ENCODE assay signal across 29 cellular contexts in the genomic region with DNA sequence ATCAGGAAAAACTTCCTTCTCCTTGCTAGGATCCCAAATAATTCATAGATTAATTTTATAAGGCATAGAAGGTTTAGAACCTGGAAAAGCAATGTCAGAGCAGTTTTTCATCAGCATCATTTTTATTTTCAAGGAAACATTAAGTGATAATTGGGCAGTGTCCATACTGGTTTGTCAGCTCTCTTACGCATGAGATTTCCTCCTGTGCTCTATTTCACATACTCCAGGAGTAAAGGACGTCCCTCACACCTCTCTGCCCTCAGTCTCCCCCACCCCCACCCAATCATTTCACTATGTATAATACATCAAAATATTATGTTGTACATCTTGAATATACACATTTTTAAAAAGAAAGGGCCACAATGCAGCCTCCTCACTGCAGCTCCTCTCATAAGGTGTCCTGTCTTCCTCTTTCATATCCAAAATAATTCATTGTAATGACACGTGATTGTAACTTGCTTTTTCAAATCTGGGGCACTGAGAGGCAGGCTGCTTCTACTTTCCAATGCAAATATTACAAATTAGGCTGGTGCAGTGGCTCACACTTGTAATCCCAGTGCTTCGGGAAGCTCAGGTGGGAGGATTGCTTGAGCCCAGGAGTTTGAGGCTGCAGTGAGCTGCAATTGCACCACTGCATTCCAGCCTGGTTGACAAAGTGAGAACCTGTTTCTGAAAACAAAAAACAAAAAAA. TPM values are rescaled to one million over a fixed set of nuclear protein-coding genes. Genes with fewer than 3 reads are reported as not detected.
DNase-seq lines count a peak whose midpoint lies in the region; ATAC-seq, FAIRE-seq and TF ChIP-seq lines count a peak whose summit lies in the region.
"Had no signal": no experiment of that assay in that cellular context is flagged by ENCODE, and none has a peak within 500 bp of the region (broad histone marks: within the 10 kb centered on the region; RNA-seq: fewer than 3 reads in every experiment).

No MANE protein-coding gene starts in this region.

- intact Hi-C loops in Calu3 (cut with micrococcal nuclease; ENCODE audit: unreplicated experiment) (loop anchor here (1.0 to 2.0 kb wide), 3 partner anchors 8 to 47 kb away; no protein-coding TSS in a partner anchor), pancreas (cut with DNase I) (no loop called here)

- ATAC-seq in pancreas: peak in 3 of 4 donors; percentile 56 to 59 (median 57)
- ATAC-seq in HG02870 (IDR thresholded peaks at IDR 0.05; ENCODE audit: unreplicated experiment): no peak
- ATAC-seq in activated CD8-positive, alpha-beta T cell treated with anti-CD3 and anti-CD28 coated beads, Interleukin-2, amount 10 ng/mL, durations not matched to agents 7 days and 5 days: no peak
- ATAC-seq: natural killer cell had no signal

- BruUV-seq in Calu3 (replicated peaks; lab: Mats Ljungman, UMichigan): no TSS peak

- no peaks in the 10 kb centered on the region for H3K9me3 Mint-ChIP-seq in Calu3 (ENCODE audit: low read depth, unreplicated experiment)
- no peaks in the 10 kb centered on the region for H3K9me3 Mint-ChIP-seq in activated CD8-positive, alpha-beta T cell treated with anti-CD3 and anti-CD28 coated beads, Interleukin-2, amount 10 ng/mL, durations not matched to agents 7 days and 5 days (ENCODE audit: insufficient read depth)
- H3K9me3 Mint-ChIP-seq: brain, HFFc6 had no signal

- 12 to 14% methylated on average over 4 of the region's 4 CpGs for WGBS in pancreas, 2 donors

- no peak for FAIRE-seq in bronchial epithelial cell (lab: Jason Lieb, UNC)
- no peak for FAIRE-seq in pancreas (lab: Jason Lieb, UNC)
- FAIRE-seq: colon, kidney had no signal

- CTCF ChIA-PET in Calu3 (lab: Charles Lee): interaction anchor here (1.1 kb wide), 1 partner anchor 46 kb away, joined by 3 read pairs; no protein-coding TSS in a partner anchor
- CTCF ChIA-PET in activated CD8-positive, alpha-beta T cell treated with anti-CD3 and anti-CD28 coated beads, Interleukin-2, amount 10 ng/mL, durations not matched to agents 7 days and 5 days (lab: Charles Lee): no interaction called here

- H3K27me3 ChIP-seq in bronchial epithelial cell (ENCODE audit: control insufficient read depth, insufficient read depth, low read length) (no peaks in the 10 kb centered on the region), pancreas (no peaks in the 10 kb centered on the region)
- H3K27me3 ChIP-seq: esophagus squamous epithelium, ovary, sigmoid colon, uterus had no signal

- H3K4me1 ChIP-seq in pancreas: peaks cover 20 to 56% (median 38%) of the 10 kb centered on the region in 3 donors
- H3K4me1 ChIP-seq: esophagus squamous epithelium, sigmoid colon, uterus had no signal

- H3K27ac Mint-ChIP-seq in Calu3 (ENCODE audit: unreplicated experiment): peak overlapping the region; percentile 54
- no peak overlapping the region for H3K27ac Mint-ChIP-seq in activated CD8-positive, alpha-beta T cell treated with anti-CD3 and anti-CD28 coated beads, Interleukin-2, amount 10 ng/mL, durations not matched to agents 7 days and 5 days
- H3K27ac Mint-ChIP-seq: HFFc6, natural killer cell had no signal

- TF ChIP-seq CTCF in Calu3 (IDR thresholded peaks at IDR 0.05; ENCODE audit: unreplicated experiment): no peak
- TF ChIP-seq CTCF in LNCaP clone FGC (IDR thresholded peaks at IDR 0.05; ENCODE audit: control insufficient read depth, extremely low read depth, insufficient read depth): 0 out of 2 replicates have a peak, but pooled peaks have one; percentile 16
- TF ChIP-seq CTCF in bronchial epithelial cell (IDR thresholded peaks at IDR 0.05; ENCODE audit: insufficient read depth, low read length, severe bottlenecking): no peak
- TF ChIP-seq CTCF in pancreas (IDR thresholded peaks at IDR 0.05): no peak

- POLR2A ChIA-PET in activated CD8-positive, alpha-beta T cell treated with anti-CD3 and anti-CD28 coated beads, Interleukin-2, amount 10 ng/mL, durations not matched to agents 7 days and 5 days (lab: Charles Lee): no interaction called here

- H3K27me3 Mint-ChIP-seq in Calu3 (ENCODE audit: unreplicated experiment): no peaks in the 10 kb centered on the region
- peaks cover 4% of the 10 kb centered on the region for H3K27me3 Mint-ChIP-seq in activated CD8-positive, alpha-beta T cell treated with anti-CD3 and anti-CD28 coated beads, Interleukin-2, amount 10 ng/mL, durations not matched to agents 7 days and 5 days (ENCODE audit: low read depth)

- H3K4me1 Mint-ChIP-seq in Calu3 (ENCODE audit: low read depth, unreplicated experiment): peaks cover 46% of the 10 kb centered on the region
- peaks cover 1% of the 10 kb centered on the region for H3K4me1 Mint-ChIP-seq in activated CD8-positive, alpha-beta T cell treated with anti-CD3 and anti-CD28 coated beads, Interleukin-2, amount 10 ng/mL, durations not matched to agents 7 days and 5 days (ENCODE audit: low read depth)
- H3K4me1 Mint-ChIP-seq: brain, natural killer cell had no signal

- no peaks in the 10 kb centered on the region for H3K9me3 ChIP-seq in pancreas
- H3K9me3 ChIP-seq: esophagus squamous epithelium, ovary, sigmoid colon, uterus had no signal

- 0 out of 2 replicates have a peak overlapping the region, but pooled peaks have one; percentile 18 for H3K4me3 ChIP-seq in LNCaP clone FGC (ENCODE audit: low read depth, low read length)
- H3K4me3 ChIP-seq in bronchial epithelial cell (ENCODE audit: low read depth, low read length): no peak overlapping the region
- H3K4me3 ChIP-seq in pancreas: no peak overlapping the region
- H3K4me3 ChIP-seq: esophagus squamous epithelium, ovary, sigmoid colon, SK-N-MC, uterus had no signal

- peak overlapping the region; percentile 4 to 78 (median 46) for H3K27ac ChIP-seq in pancreas
- H3K27ac ChIP-seq: esophagus squamous epithelium, KMS-11, ovary, sigmoid colon, SK-N-MC, uterus had no signal

- no peaks in the 10 kb centered on the region for H3K36me3 ChIP-seq in bronchial epithelial cell (ENCODE audit: control insufficient read depth, insufficient read depth, low read length)
- H3K36me3 ChIP-seq in pancreas: no peaks in the 10 kb centered on the region
- H3K36me3 ChIP-seq: esophagus squamous epithelium, ovary, sigmoid colon, uterus had no signal

- H3K4me3 Mint-ChIP-seq in Calu3 (ENCODE audit: low read depth, unreplicated experiment): peak overlapping the region; percentile 51
- H3K4me3 Mint-ChIP-seq in activated CD8-positive, alpha-beta T cell treated with anti-CD3 and anti-CD28 coated beads, Interleukin-2, amount 10 ng/mL, durations not matched to agents 7 days and 5 days: no peak overlapping the region
- H3K4me3 Mint-ChIP-seq: brain, HFFc6, natural killer cell had no signal

- H3K36me3 Mint-ChIP-seq in Calu3 (ENCODE audit: insufficient read depth, unreplicated experiment): peaks cover 35% of the 10 kb centered on the region
- H3K36me3 Mint-ChIP-seq in activated CD8-positive, alpha-beta T cell treated with anti-CD3 and anti-CD28 coated beads, Interleukin-2, amount 10 ng/mL, durations not matched to agents 7 days and 5 days (ENCODE audit: low read depth): no peaks in the 10 kb centered on the region
- H3K36me3 Mint-ChIP-seq: brain, natural killer cell had no signal

- DNase-seq in Calu3 (no peak), LNCaP clone FGC (ENCODE audit: low read depth) (no peak), bronchial epithelial cell (ENCODE audit: low read depth) (peak; percentile 22), pancreas (no peak), HuH-7.5 (ENCODE audit: low spot score) (no peak), DMS153 treated with DMSO at 0.1 percent for 48 hours (lab: John Stamatoyannopoulos, UW; ENCODE audit: unreplicated experiment) (no peak)
- no peak for DNase-seq in activated CD8-positive, alpha-beta T cell treated with anti-CD3 and anti-CD28 coated beads, Interleukin-2, amount 10 ng/mL, durations not matched to agents 7 days and 5 days
- DNase-seq: activated CD8-positive, alpha-beta memory T cell treated with anti-CD3 and anti-CD28 coated beads, Interleukin-2, amount 50 U/mL, for 48 hours; activated effector memory CD4-positive, alpha-beta T cell treated with Interleukin-2 at 50 U/mL for 16 hours; esophagus squamous epithelium; GF-D8; HFFc6; kidney; natural killer cell; NCI-H187; NCI-H226; NCI-H774; ovary; sigmoid colon; substantia nigra; uterus had no signal

RNA-seq across cellular contexts. Expression of a gene that starts 34.4 kb away (rescaled TPM):
- 16.6 and 22.8 TPM in 2 replicates for total RNA-seq in Calu3 (2022)
- total RNA-seq in bronchial epithelial cell: 0.26 TPM in 1 of 2 replicates, not detected in the other
- 10 to 100 TPM in 3 of 6 donors, 1 to 10 TPM in 3; 6.4 to 19.2 (median 10.5) TPM for total RNA-seq in pancreas
- 1 to 10 TPM; 5.0 to 6.8 TPM for polyA plus RNA-seq in pancreas
- total RNA-seq in activated CD8-positive, alpha-beta T cell treated with anti-CD3 and anti-CD28 coated beads, Interleukin-2, amount 10 ng/mL, durations not matched to agents 7 days and 5 days: not detected
- total RNA-seq: HFFc6; HT1080; mesenteric fat pad; natural killer cell; sigmoid colon; T-helper 2 cell treated with Interferon-gamma antibody and Interleukin-4, amounts not matched to agents 100 ng/mL and 5 ng/mL, for 36 hours had no signal
- polyA plus RNA-seq: ovary had no signal

Comparison
In these comparisons a context has a peak if more than half of its experiments do, and no peak if none do; other contexts are left out.
1. ATAC-seq: peak in pancreas (3 of 4); none in HG02870 (single experiment) and activated CD8-positive, alpha-beta T cell treated with anti-CD3 and anti-CD28 coated beads, Interleukin-2, amount 10 ng/mL, durations not matched to agents 7 days and 5 days (single experiment).